In genomic region chr7:45081670-45081974, GRCh38 we compare ENCODE assay signal across 18 cellular contexts. TPM values are rescaled to one million over a fixed set of nuclear protein-coding genes. Genes with fewer than 3 reads are reported as not detected.
DNase-seq lines count a peak whose midpoint lies in the region; ATAC-seq and TF ChIP-seq lines count a peak whose summit lies in the region.
"Had no signal": no experiment of that assay in that cellular context is flagged by ENCODE, and none has a peak within 500 bp of the region (broad histone marks: within the 10 kb centered on the region; RNA-seq: fewer than 3 reads in every experiment).

No MANE protein-coding gene starts in this region.

- intact Hi-C loops in IMR-90 (cut with micrococcal nuclease), result no loop called here

- H3K4me3 Mint-ChIP-seq in stimulated activated effector memory CD8-positive, alpha-beta T cell treated with anti-CD3 and anti-CD28 coated beads, Interleukin-12 subunit alpha, Interleukin-12 subunit beta, amount 100 ng/mL, for 72 hours, result no peak overlapping the region
- H3K4me3 Mint-ChIP-seq: GM23338 had no signal

- no peaks in the 10 kb centered on the region for H3K27me3 ChIP-seq in IMR-90 (ENCODE audit: control insufficient read depth, insufficient read depth, low read length)
- H3K27me3 ChIP-seq: SJSA1 had no signal

- no peak overlapping the region for H3K14ac ChIP-seq in IMR-90 (replicated peaks; ENCODE audit: low read depth, low read length)

- H3K4me3 ChIP-seq in IMR-90 (ENCODE audit: insufficient read depth, low read depth, low read length), result no peak overlapping the region
- H3K4me3 ChIP-seq: GM23338, SJSA1 had no signal

- no peak for TF ChIP-seq POLR2A in IMR-90 (IDR thresholded peaks at IDR 0.05; ENCODE audit: low read depth, low read length)

- dilution Hi-C loops in IMR-90 (cut with HindIII; ENCODE audit: low sequenced_read_pairs, unreplicated experiment), result no loop called here

- no peak for DNase-seq in IMR-90
- DNase-seq in RWPE1 (ENCODE audit: low spot score), result no peak
- DNase-seq in stimulated activated effector memory CD8-positive, alpha-beta T cell treated with anti-CD3 and anti-CD28 coated beads, Interleukin-12 subunit alpha, Interleukin-12 subunit beta, amount 100 ng/mL, for 72 hours (ENCODE audit: low spot score in 2 of 2), result no peak
- no peak for DNase-seq in activated CD4-positive, CD25-positive, alpha-beta regulatory T cell (lab: John Stamatoyannopoulos, UW)
- DNase-seq in NCI-H524 treated with DMSO at 0.1 percent for 48 hours (lab: John Stamatoyannopoulos, UW), result no peak
- DNase-seq: ACHN, DMS79, NCI-H1417, NCI-H187 treated with DMSO at 0.1 percent for 48 hours, NCI-H226, NCI-H524 had no signal

- no TSS peak for BruUV-seq in IMR-90 (replicated peaks; lab: Mats Ljungman, UMichigan)

- no peak overlapping the region for H3K23ac ChIP-seq in IMR-90 (ENCODE audit: low read depth, low read length)

- POLR2A ChIA-PET in IMR-90 (lab: Charles Lee; ENCODE audit: unreplicated experiment), result no interaction called here
- POLR2A ChIA-PET in RWPE1 (lab: Yijun Ruan, JAX; ENCODE audit: low non-redundant PET), result no interaction called here

- no peak overlapping the region for H4K91ac ChIP-seq in IMR-90 (ENCODE audit: insufficient read depth, low read depth, low read length)

- no peak overlapping the region for H3K4ac ChIP-seq in IMR-90 (ENCODE audit: low read depth, low read length)

- H3K4me1 ChIP-seq in IMR-90 (ENCODE audit: control insufficient read depth, insufficient read depth, low read length), result no peaks in the 10 kb centered on the region
- H3K4me1 ChIP-seq: SJSA1 had no signal

- no peak overlapping the region for H4K8ac ChIP-seq in IMR-90 (ENCODE audit: low read depth in 2 of 2, low read length in 2 of 2)

- no peak overlapping the region for H2BK120ac ChIP-seq in IMR-90 (ENCODE audit: low read depth, low read length)

- H4K5ac ChIP-seq in IMR-90 (ENCODE audit: low read depth, low read length), result no peak overlapping the region

- no peak overlapping the region for H2AK5ac ChIP-seq in IMR-90 (ENCODE audit: low read depth, low read length)

- H3K9me1 ChIP-seq in IMR-90 (ENCODE audit: insufficient read depth, low read length), result peaks cover 16% of the 10 kb centered on the region

- in situ Hi-C loops in IMR-90 (cut with MboI; ENCODE audit: low sequenced_read_pairs), result no loop called here

- H3K27ac Mint-ChIP-seq in stimulated activated effector memory CD8-positive, alpha-beta T cell treated with anti-CD3 and anti-CD28 coated beads, Interleukin-12 subunit alpha, Interleukin-12 subunit beta, amount 100 ng/mL, for 72 hours, result peak overlapping the region; percentile 32
- H3K27ac Mint-ChIP-seq: GM23338 had no signal

- H3K56ac ChIP-seq in IMR-90 (ENCODE audit: extremely low read depth, insufficient read depth, low read length), result no peak overlapping the region

- H3K79me1 ChIP-seq in IMR-90 (ENCODE audit: low read depth in 1 of 2, low read length in 2 of 2), result no peaks in the 10 kb centered on the region

- H3K9me3 Mint-ChIP-seq in stimulated activated effector memory CD8-positive, alpha-beta T cell treated with anti-CD3 and anti-CD28 coated beads, Interleukin-12 subunit alpha, Interleukin-12 subunit beta, amount 100 ng/mL, for 72 hours, result no peaks in the 10 kb centered on the region

- ATAC-seq in IMR-90 (ENCODE audit: low read depth), result no peak
- ATAC-seq in esophagus mucosa, result peak; percentile 6
- no peak for ATAC-seq in stimulated activated effector memory CD8-positive, alpha-beta T cell treated with anti-CD3 and anti-CD28 coated beads, Interleukin-12 subunit alpha, Interleukin-12 subunit beta, amount 100 ng/mL, for 72 hours
- no peak for ATAC-seq in HG03354 (IDR thresholded peaks at IDR 0.05; ENCODE audit: poor library complexity, severe bottlenecking, unreplicated experiment)
- ATAC-seq: GM23338, HCT116, Panc1 had no signal

- H3K36me3 ChIP-seq in IMR-90 (ENCODE audit: control insufficient read depth, insufficient read depth, low read length), result peaks cover 24% of the 10 kb centered on the region

- no peak overlapping the region for H3K4me2 ChIP-seq in IMR-90 (ENCODE audit: low read depth, low read length)
- H3K4me2 ChIP-seq: GM23338 had no signal

- H3K18ac ChIP-seq in IMR-90 (ENCODE audit: low read depth, low read length), result no peak overlapping the region

- H2BK15ac ChIP-seq in IMR-90 (ENCODE audit: low read depth, low read length), result no peak overlapping the region

- H3K9ac ChIP-seq in IMR-90 (ENCODE audit: low read depth, low read length), result no peak overlapping the region

- H3K27ac ChIP-seq in IMR-90 (ENCODE audit: insufficient read depth, low read length) (no peak overlapping the region), RWPE1 (peak overlapping the region; percentile 69)
- H3K27ac ChIP-seq: C4-2B, SJSA1 had no signal

- H3K36me3 Mint-ChIP-seq in stimulated activated effector memory CD8-positive, alpha-beta T cell treated with anti-CD3 and anti-CD28 coated beads, Interleukin-12 subunit alpha, Interleukin-12 subunit beta, amount 100 ng/mL, for 72 hours, result peaks cover 28% of the 10 kb centered on the region

- H3K9me3 ChIP-seq in IMR-90 (ENCODE audit: control insufficient read depth, insufficient read depth, low read length), result no peaks in the 10 kb centered on the region
- H3K9me3 ChIP-seq: SJSA1 had no signal

- H3K4me1 Mint-ChIP-seq in stimulated activated effector memory CD8-positive, alpha-beta T cell treated with anti-CD3 and anti-CD28 coated beads, Interleukin-12 subunit alpha, Interleukin-12 subunit beta, amount 100 ng/mL, for 72 hours, result peaks cover 23% of the 10 kb centered on the region
- H3K4me1 Mint-ChIP-seq: GM23338 had no signal

- CTCF ChIA-PET in IMR-90 (lab: Yijun Ruan, JAX), result no interaction called here
- CTCF ChIA-PET in RWPE1 (lab: Yijun Ruan, JAX), result no interaction called here

- no peak overlapping the region for H2BK20ac ChIP-seq in IMR-90 (ENCODE audit: low read depth, low read length)

- H2BK5ac ChIP-seq in IMR-90 (ENCODE audit: low read depth, low read length, poor library complexity, severe bottlenecking), result no peak overlapping the region

- H2AFZ ChIP-seq in IMR-90 (replicated peaks; ENCODE audit: low read length, poor library complexity), result peak overlapping the region; percentile 33
- H2AFZ ChIP-seq: GM23338 had no signal

- peaks cover 4% of the 10 kb centered on the region; the same call in 1 of the 2 replicates for H4K20me1 ChIP-seq in IMR-90 (ENCODE audit: insufficient read depth, low read length)

- TF ChIP-seq CTCF in IMR-90 (conservative IDR thresholded peaks at IDR 0.05; ENCODE audit: low read depth, low read length) (no peak), RWPE1 (conservative IDR thresholded peaks at IDR 0.05; ENCODE audit: low read depth) (no peak)

- H2AK9ac ChIP-seq in IMR-90 (replicated peaks; ENCODE audit: low read depth, low read length, poor library complexity), result peak overlapping the region; percentile 42

- no peak for TF ChIP-seq RAD21 in IMR-90 (IDR thresholded peaks at IDR 0.05; ENCODE audit: low read length)

- no CpG with 5 or more reads among the region's 9 CpGs for WGBS in IMR-90 (ENCODE audit: extremely low coverage in 2 of 2, insufficient read length in 1 of 2), 2 experiments

TF ChIP-seq in IMR-90, 13 proteins besides CTCF, POLR2A, EP300 and RAD21:
- TF ChIP-seq MAZ (IDR thresholded peaks at IDR 0.05; ENCODE audit: borderline replicate concordance, low read depth, low read length) (no peak), SMC3 (IDR thresholded peaks at IDR 0.05; ENCODE audit: low read depth, low read length) (no peak), FOS (IDR thresholded peaks at IDR 0.05; ENCODE audit: low read depth, low read length) (no peak), USF2 (IDR thresholded peaks at IDR 0.05; ENCODE audit: low read depth, low read length) (no peak), MAFK (IDR thresholded peaks at IDR 0.05; ENCODE audit: low read depth, low read length) (no peak), CHD1 (IDR thresholded peaks at IDR 0.05; ENCODE audit: low read depth, low read length) (no peak), ELK1 (IDR thresholded peaks at IDR 0.05; ENCODE audit: borderline replicate concordance, low read depth, low read length) (no peak), CEBPB (IDR thresholded peaks at IDR 0.05; ENCODE audit: low read depth, low read length) (no peak), RCOR1 (IDR thresholded peaks at IDR 0.05; ENCODE audit: insufficient replicate concordance, low read length) (no peak), NFE2L2 (IDR thresholded peaks at IDR 0.05; ENCODE audit: low read depth, low read length) (no peak), MXI1 (IDR thresholded peaks at IDR 0.05; ENCODE audit: borderline replicate concordance, low read depth, low read length) (no peak), RFX5 (IDR thresholded peaks at IDR 0.05; ENCODE audit: low read depth, low read length) (no peak), BHLHE40 (IDR thresholded peaks at IDR 0.05; ENCODE audit: low read depth, low read length) (no peak)
TF ChIP-seq in IMR-90: peak in this region for 0.

RNA-seq across cellular contexts. Expression of gene NACAD, which starts 7.1 kb away (rescaled TPM):
- total RNA-seq in IMR-90 (2012; rRNA removed) (0.54 and 0.56 TPM in 2 replicates), esophagus mucosa (0.20 TPM)
- 2.2 and 2.3 TPM in 2 replicates for polyA plus RNA-seq in IMR-90 (2012; rRNA removed)
- polyA plus RNA-seq in IMR-90 (2012; cell fraction: cytosol; rRNA removed), result 1.9 and 2.2 TPM in 2 replicates
- 3.3 and 4.4 TPM in 2 replicates for polyA plus RNA-seq in IMR-90 (2012; cell fraction: nucleus; rRNA removed; ENCODE audit: low replicate concordance)

RNA-seq across cellular contexts. Expression of gene TBRG4, which starts 29.9 kb away (rescaled TPM):
- 56.7 and 77.6 TPM in 2 replicates for total RNA-seq in IMR-90 (2012; rRNA removed)
- polyA plus RNA-seq in IMR-90 (2012; rRNA removed), result 62.0 and 71.6 TPM in 2 replicates
- 29.7 and 46.8 TPM in 2 replicates for polyA plus RNA-seq in IMR-90 (2012; cell fraction: cytosol; rRNA removed)
- 53.8 and 112 TPM in 2 replicates for polyA plus RNA-seq in IMR-90 (2012; cell fraction: nucleus; rRNA removed; ENCODE audit: low replicate concordance)
- total RNA-seq in esophagus mucosa, result 51.9 TPM
